ENCODE assay signal across 33 cellular contexts in the genomic region with DNA sequence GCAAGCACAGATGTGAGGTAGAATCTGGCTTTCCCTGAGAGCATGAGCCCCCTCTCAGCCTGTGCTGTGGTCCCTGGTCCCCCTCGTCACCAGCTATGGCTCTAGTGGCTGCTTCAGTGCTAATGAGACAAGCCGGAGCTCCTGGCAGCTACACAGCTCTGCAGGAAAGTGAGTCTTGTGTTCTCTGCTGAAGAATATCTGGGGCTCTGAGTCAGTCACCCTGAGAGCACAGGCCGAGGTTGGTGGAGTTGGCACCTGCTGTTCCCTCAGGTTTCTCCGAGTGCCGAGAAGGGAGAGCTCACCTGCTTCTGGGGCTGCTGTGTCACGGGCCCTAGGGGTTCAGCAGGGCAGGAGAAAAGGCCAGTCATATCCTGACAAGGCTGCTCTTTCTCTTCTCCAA. TPM values are rescaled to one million over a fixed set of nuclear protein-coding genes. Genes with fewer than 3 reads are reported as not detected.
"Had no signal": no experiment of that assay in that cellular context is flagged by ENCODE, and none has a peak within 500 bp of the region (broad histone marks: within the 10 kb centered on the region; RNA-seq: fewer than 3 reads in every experiment).

No MANE protein-coding gene starts in this region.

- H3K9me3 Mint-ChIP-seq: effector memory CD8-positive, alpha-beta T cell; naive thymus-derived CD8-positive, alpha-beta T cell; stimulated activated naive B cell treated with anti-CD40 and anti-IgM and Interleukin-4, amounts not matched to agents 10 μg/mL and 1 μg/mL and 100 μg/mL, for 72 hours; stimulated activated naive CD8-positive, alpha-beta T cell treated with anti-CD3 and anti-CD28 coated beads, Interleukin-15, Interleukin-2, amounts not matched to agents 100 ng/mL and 50 ng/mL, for 24 hours had no signal

- H3K4me3 Mint-ChIP-seq: effector memory CD8-positive, alpha-beta T cell; naive thymus-derived CD8-positive, alpha-beta T cell; stimulated activated naive B cell treated with anti-CD40 and anti-IgM and Interleukin-4, amounts not matched to agents 10 μg/mL and 1 μg/mL and 100 μg/mL, for 72 hours; stimulated activated naive CD8-positive, alpha-beta T cell treated with anti-CD3 and anti-CD28 coated beads, Interleukin-15, Interleukin-2, amounts not matched to agents 100 ng/mL and 50 ng/mL, for 24 hours had no signal

- ATAC-seq: effector memory CD8-positive, alpha-beta T cell; left cardiac atrium; left lung; naive thymus-derived CD8-positive, alpha-beta T cell; stimulated activated naive B cell treated with anti-CD40 and anti-IgM and Interleukin-4, amounts not matched to agents 10 μg/mL and 1 μg/mL and 100 μg/mL, for 72 hours; upper lobe of right lung had no signal

- DNase-seq: colonic mucosa; dermis blood vessel endothelial cell; effector memory CD8-positive, alpha-beta T cell; erythroblast; esophagus squamous epithelium; left cardiac atrium; left lung; mesendoderm; midbrain; naive thymus-derived CD8-positive, alpha-beta T cell; right lobe of liver; small intestine; stimulated activated CD4-positive, alpha-beta T cell treated with anti-CD3 and anti-CD28 coated beads, Interleukin-15, amount 100 ng/mL, for 24 hours; stimulated activated CD4-positive, alpha-beta T cell treated with anti-CD3 and anti-CD28 coated beads, Interleukin-2, amount 100 ng/mL, for 48 hours; stimulated activated naive B cell treated with anti-CD40 and anti-IgM and Interleukin-4, amounts not matched to agents 10 μg/mL and 1 μg/mL and 100 μg/mL, for 72 hours; transverse colon; upper lobe of right lung; uterus had no signal

- H3K27me3 Mint-ChIP-seq: effector memory CD8-positive, alpha-beta T cell; naive thymus-derived CD8-positive, alpha-beta T cell; progenitor cell of endocrine pancreas; stimulated activated naive B cell treated with anti-CD40 and anti-IgM and Interleukin-4, amounts not matched to agents 10 μg/mL and 1 μg/mL and 100 μg/mL, for 72 hours; stimulated activated naive CD8-positive, alpha-beta T cell treated with anti-CD3 and anti-CD28 coated beads, Interleukin-15, Interleukin-2, amounts not matched to agents 100 ng/mL and 50 ng/mL, for 24 hours had no signal

- H3K9me3 ChIP-seq: colonic mucosa, esophagus squamous epithelium, left lung, neutrophil, right lobe of liver, suprapubic skin, transverse colon, upper lobe of right lung, uterus had no signal

- H3K27ac Mint-ChIP-seq: effector memory CD8-positive, alpha-beta T cell; progenitor cell of endocrine pancreas; stimulated activated naive CD8-positive, alpha-beta T cell treated with anti-CD3 and anti-CD28 coated beads, Interleukin-15, Interleukin-2, amounts not matched to agents 100 ng/mL and 50 ng/mL, for 24 hours had no signal

- FAIRE-seq: endometrium, frontal cortex, islet of Langerhans, small intestine had no signal

RNA-seq across cellular contexts. Expression of a gene that starts 37.2 kb away (rescaled TPM):
- total RNA-seq: cerebellum; colonic mucosa; dermis blood vessel endothelial cell; esophagus squamous epithelium; frontal cortex; kidney epithelial cell; left cardiac atrium; left lung; lower leg skin; lung microvascular endothelial cell; mucosa of gallbladder; naive thymus-derived CD8-positive, alpha-beta T cell; omental fat pad; right lobe of liver; transverse colon; upper lobe of right lung; uterus had no signal
- polyA plus RNA-seq: hepatocyte; naive thymus-derived CD8-positive, alpha-beta T cell; neural cell had no signal
